8 cellular contexts compared by ENCODE assay signal in the genomic region with DNA sequence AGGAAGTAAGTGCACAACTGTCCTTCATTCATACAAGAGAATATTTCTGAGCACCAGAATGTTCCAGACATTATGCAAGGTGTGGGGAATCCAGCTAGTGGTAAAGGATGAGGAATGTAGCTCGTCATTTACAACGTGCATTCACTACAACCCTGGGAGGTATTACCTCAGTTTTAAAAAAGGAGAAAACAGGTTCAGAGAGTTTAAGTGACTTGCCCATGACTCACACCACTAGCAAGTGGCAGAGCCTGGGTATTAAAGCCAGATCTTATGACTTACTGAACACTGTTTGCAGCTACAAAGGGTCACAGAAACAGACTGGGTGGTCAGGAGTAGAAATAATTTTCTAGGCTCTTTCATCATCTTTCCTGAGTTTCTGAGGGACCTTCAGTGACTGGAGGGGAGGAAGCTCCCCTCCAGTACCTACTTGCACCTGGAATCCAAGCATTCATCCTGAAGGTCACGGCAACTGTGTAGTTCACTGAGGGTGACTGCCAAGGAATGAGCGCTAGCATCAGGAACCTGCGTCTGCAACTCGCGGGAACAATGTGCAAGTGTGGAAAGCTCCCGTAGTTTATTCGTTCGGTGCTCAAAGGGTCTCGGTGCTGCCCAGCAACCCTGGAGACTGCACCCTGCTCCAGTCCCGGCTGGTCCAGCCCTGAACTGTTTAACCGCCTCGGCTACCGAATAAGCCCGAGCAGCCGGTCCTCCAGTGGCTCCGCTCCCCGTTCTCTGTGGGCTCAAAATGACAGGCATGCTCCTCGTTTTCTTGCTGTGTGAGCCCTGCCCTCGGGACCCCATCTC. TPM values are rescaled to one million over a fixed set of nuclear protein-coding genes. Genes with fewer than 3 reads are reported as not detected.
DNase-seq lines count a peak whose midpoint lies in the region; ATAC-seq and TF ChIP-seq lines count a peak whose summit lies in the region.

No MANE protein-coding gene starts in this region.

- H3K27me3 Mint-ChIP-seq in activated B cell treated with CpG ODN at 0.5 μM for 24 hours, result no peaks in the 10 kb centered on the region

- H3K27ac Mint-ChIP-seq in activated B cell treated with CpG ODN at 0.5 μM for 24 hours, result no peak overlapping the region

- H4K20me1 ChIP-seq in BLaER1 treated with 17β-estradiol and CSF1 and Interleukin-3, amounts not matched to agents 10 nM and 100 nM, result no peaks in the 10 kb centered on the region

- H3K4me3 ChIP-seq in BLaER1 treated with 17β-estradiol and CSF1 and Interleukin-3, amounts not matched to agents 10 nM and 100 nM, result peak overlapping the region; percentile 82 to 99 (median 86)

- peaks cover 45 to 58% (median 50%) of the 10 kb centered on the region in 11 experiments for H3K36me3 ChIP-seq in BLaER1 treated with 17β-estradiol and CSF1 and Interleukin-3, amounts not matched to agents 10 nM and 100 nM

- H3K36me3 Mint-ChIP-seq in activated B cell treated with CpG ODN at 0.5 μM for 24 hours (ENCODE audit: low read depth), result peaks cover 41% of the 10 kb centered on the region

- no peaks in the 10 kb centered on the region for H3K9me3 Mint-ChIP-seq in activated B cell treated with CpG ODN at 0.5 μM for 24 hours

- H3K4me1 Mint-ChIP-seq in activated B cell treated with CpG ODN at 0.5 μM for 24 hours, result peaks cover 12% of the 10 kb centered on the region

- peak overlapping the region; percentile 2 to 94 (median 86); a peak in 21 of 22 replicates for H3K27ac ChIP-seq in BLaER1 treated with 17β-estradiol and CSF1 and Interleukin-3, amounts not matched to agents 10 nM and 100 nM

- DNase-seq in activated B cell treated with CpG ODN at 0.5 μM for 24 hours, result no peak
- peak; percentile 28 for DNase-seq in left ventricle myocardium superior
- no peak for DNase-seq in sciatic nerve (ENCODE audit: low spot score)
- DNase-seq in GM19238 (ENCODE audit: insufficient read length, low spot score), result no peak
- no peak for DNase-seq in activated CD4-positive, CD25-positive, alpha-beta regulatory T cell treated with anti-CD3 and anti-CD28 coated beads, Interleukin-2, amount 50 U/mL, for 72 hours

- peak overlapping the region; percentile 89 to 100 (median 98) for H3K4me2 ChIP-seq in BLaER1 treated with 17β-estradiol and CSF1 and Interleukin-3, amounts not matched to agents 10 nM and 100 nM

- ATAC-seq in GM19351 (IDR thresholded peaks at IDR 0.05; ENCODE audit: unreplicated experiment) (peak; percentile 27), HG03571 (IDR thresholded peaks at IDR 0.05; ENCODE audit: unreplicated experiment) (peak; percentile 7), activated B cell treated with CpG ODN at 0.5 μM for 24 hours (ENCODE audit: low read depth) (peak; percentile 35), left ventricle myocardium superior (peak; percentile 66), sciatic nerve (peak; percentile 78)

- H3K27me3 ChIP-seq in BLaER1 treated with 17β-estradiol and CSF1 and Interleukin-3, amounts not matched to agents 10 nM and 100 nM, result no peaks in the 10 kb centered on the region

- peak overlapping the region; percentile 86 to 96 (median 90) for H3K9ac ChIP-seq in BLaER1 treated with 17β-estradiol and CSF1 and Interleukin-3, amounts not matched to agents 10 nM and 100 nM

- H3K9me3 ChIP-seq in BLaER1 treated with 17β-estradiol and CSF1 and Interleukin-3, amounts not matched to agents 10 nM and 100 nM (replicated peaks in 1 of 11), result no peaks in the 10 kb centered on the region

- CTCF ChIA-PET in activated B cell treated with CpG ODN at 0.5 μM for 24 hours (lab: Charles Lee), result interaction anchor here (1.0 kb wide), 1 partner anchor 54 kb away, joined by 3 read pairs; no protein-coding TSS in a partner anchor

- H3K4me1 ChIP-seq in BLaER1 treated with 17β-estradiol and CSF1 and Interleukin-3, amounts not matched to agents 10 nM and 100 nM, result peaks cover 38 to 45% (median 40%) of the 10 kb centered on the region in 10 experiments

- intact Hi-C loops in activated B cell treated with CpG ODN at 0.5 μM for 24 hours (cut with micrococcal nuclease) (loop anchor here (1.0 to 10.0 kb wide), 8 partner anchors 139 to 557 kb away; a partner anchor contains a TSS), left ventricle myocardium superior (cut with micrococcal nuclease) (no loop called here), sciatic nerve (cut with DNase I) (no loop called here)

- H3K4me3 Mint-ChIP-seq in activated B cell treated with CpG ODN at 0.5 μM for 24 hours, result no peak overlapping the region

- TF ChIP-seq CTCF in activated B cell treated with CpG ODN at 0.5 μM for 24 hours (IDR thresholded peaks at IDR 0.05), result no peak

- POLR2A ChIA-PET in activated B cell treated with CpG ODN at 0.5 μM for 24 hours (lab: Charles Lee), result interaction anchor here (0.6 to 2.1 kb wide), 12 partner anchors 36 to 1266 kb away, joined by 3 to 20 read pairs (median 6); a partner anchor contains a TSS

RNA-seq across cellular contexts. Expression of a gene that starts 0.6 kb away (rescaled TPM):
- total RNA-seq in activated B cell treated with CpG ODN at 0.5 μM for 24 hours, result 0.69 and 0.71 TPM in 2 replicates
- 6.5 TPM for total RNA-seq in left ventricle myocardium superior
- total RNA-seq in sciatic nerve, result 7.6 TPM

RNA-seq across cellular contexts. Expression of a gene that starts 0.7 kb away (rescaled TPM):
- total RNA-seq in activated B cell treated with CpG ODN at 0.5 μM for 24 hours (36.9 and 39.3 TPM in 2 replicates), left ventricle myocardium superior (20.1 TPM), sciatic nerve (17.9 TPM)

RNA-seq across cellular contexts. Expression of a gene that starts 35.2 kb away (rescaled TPM):
- total RNA-seq in activated B cell treated with CpG ODN at 0.5 μM for 24 hours (28.1 and 30.9 TPM in 2 replicates), left ventricle myocardium superior (28.1 TPM), sciatic nerve (30.8 TPM)

RNA-seq across cellular contexts. Expression of a gene that starts 35.5 kb away (rescaled TPM):
- 21.4 and 22.0 TPM in 2 replicates for total RNA-seq in activated B cell treated with CpG ODN at 0.5 μM for 24 hours
- 19.2 TPM for total RNA-seq in left ventricle myocardium superior
- total RNA-seq in sciatic nerve, result 20.7 TPM

RNA-seq across cellular contexts. Expression of a gene that starts 45.3 kb away (rescaled TPM):
- total RNA-seq in activated B cell treated with CpG ODN at 0.5 μM for 24 hours (45.4 and 48.7 TPM in 2 replicates), left ventricle myocardium superior (20.8 TPM), sciatic nerve (46.1 TPM)

Comparison
In these comparisons a context has a peak if more than half of its experiments do, and no peak if none do; other contexts are left out.
1. ATAC-seq: peak in every context shown above with its lines; median percentile 78 in sciatic nerve; 66 in left ventricle myocardium superior; 35 in activated B cell treated with CpG ODN at 0.5 μM for 24 hours; 27 in GM19351; 7 in HG03571.